1 cellular context compared by ENCODE assay signal in the genomic region with DNA sequence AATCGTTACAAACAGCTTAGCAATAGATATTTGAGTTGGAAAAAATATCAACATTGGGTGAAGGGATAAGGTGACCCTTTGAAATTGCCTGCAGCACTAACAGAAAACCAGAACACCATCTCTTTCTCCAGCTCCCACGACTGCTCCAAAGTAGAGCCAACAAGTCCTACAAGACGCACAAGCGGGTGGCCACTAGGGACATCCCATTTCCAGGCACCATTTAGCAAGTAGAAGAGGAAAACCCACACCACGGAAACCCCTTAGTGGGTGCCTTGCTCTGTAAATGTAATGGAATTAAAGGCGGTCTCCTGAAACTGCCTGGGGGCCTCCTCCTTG.
TF ChIP-seq lines count a peak whose summit lies in the region.

No MANE protein-coding gene starts in this region.

TF ChIP-seq in IMR-90, 13 proteins besides CTCF, POLR2A, EP300 and RAD21 (continued from another document):
- TF ChIP-seq BHLHE40 (IDR thresholded peaks at IDR 0.05; ENCODE audit: low read depth, low read length) = no peak
- TF ChIP-seq SMC3 (IDR thresholded peaks at IDR 0.05; ENCODE audit: low read depth, low read length) = no peak
- TF ChIP-seq USF2 (IDR thresholded peaks at IDR 0.05; ENCODE audit: low read depth, low read length) = no peak
- TF ChIP-seq ELK1 (IDR thresholded peaks at IDR 0.05; ENCODE audit: borderline replicate concordance, low read depth, low read length) = no peak
- no peak for TF ChIP-seq CEBPB (IDR thresholded peaks at IDR 0.05; ENCODE audit: low read depth, low read length)
- TF ChIP-seq NFE2L2 (IDR thresholded peaks at IDR 0.05; ENCODE audit: low read depth, low read length) = no peak
TF ChIP-seq in IMR-90: peak in this region for 0.
